Comparison of ENCODE assay signal across 8 cellular contexts in genomic region chr2:86225581-86225980, GRCh38. TPM values are rescaled to one million over a fixed set of nuclear protein-coding genes. Genes with fewer than 3 reads are reported as not detected.
DNase-seq lines count a peak whose midpoint lies in the region; ATAC-seq lines count a peak whose summit lies in the region.

No MANE protein-coding gene starts in this region.

- POLR2A ChIA-PET in activated CD4-positive, alpha-beta memory T cell treated with anti-CD3 and anti-CD28 coated beads for 36 hours (lab: Charles Lee), result no interaction called here

- H3K27ac Mint-ChIP-seq in activated CD4-positive, alpha-beta memory T cell treated with anti-CD3 and anti-CD28 coated beads for 36 hours, result peak overlapping the region; percentile 42

- no peak overlapping the region for H3K4me3 Mint-ChIP-seq in activated CD4-positive, alpha-beta memory T cell treated with anti-CD3 and anti-CD28 coated beads for 36 hours

- H3K9me3 Mint-ChIP-seq in activated CD4-positive, alpha-beta memory T cell treated with anti-CD3 and anti-CD28 coated beads for 36 hours, result no peaks in the 10 kb centered on the region

- ATAC-seq in GM18867 (IDR thresholded peaks at IDR 0.05; ENCODE audit: unreplicated experiment) (peak; percentile 74), HG03280 (IDR thresholded peaks at IDR 0.05; ENCODE audit: unreplicated experiment) (peak; percentile 63)

- intact Hi-C loops in activated CD4-positive, alpha-beta memory T cell treated with anti-CD3 and anti-CD28 coated beads for 36 hours (cut with micrococcal nuclease), result no loop called here

- CTCF ChIA-PET in activated CD4-positive, alpha-beta memory T cell treated with anti-CD3 and anti-CD28 coated beads for 36 hours (lab: Charles Lee), result interaction anchor here (0.6 to 1.0 kb wide), 3 partner anchors 100 to 145 kb away, joined by 3 to 4 read pairs (median 3); no protein-coding TSS in a partner anchor

- H3K27me3 Mint-ChIP-seq in activated CD4-positive, alpha-beta memory T cell treated with anti-CD3 and anti-CD28 coated beads for 36 hours, result no peaks in the 10 kb centered on the region

- peak; percentile 71 for DNase-seq in activated CD4-positive, alpha-beta memory T cell treated with anti-CD3 and anti-CD28 coated beads for 36 hours
- peak; percentile 74 for DNase-seq in germinal center (ENCODE audit: low spot score)
- DNase-seq in stimulated activated CD4-positive, alpha-beta T cell treated with anti-CD3 and anti-CD28 coated beads, Interleukin-1b, Interleukin-23, amount 100 ng/mL, for 48 hours, result peak; percentile 65
- no peak for DNase-seq in retina
- no peak for DNase-seq in NCI-H345 (lab: John Stamatoyannopoulos, UW)
- no peak for DNase-seq in NCI-H345 treated with DMSO at 0.1 percent for 48 hours (lab: John Stamatoyannopoulos, UW; ENCODE audit: unreplicated experiment)

- peaks cover 6% of the 10 kb centered on the region for H3K4me1 Mint-ChIP-seq in activated CD4-positive, alpha-beta memory T cell treated with anti-CD3 and anti-CD28 coated beads for 36 hours (ENCODE audit: low read depth)

- no peaks in the 10 kb centered on the region for H3K36me3 Mint-ChIP-seq in activated CD4-positive, alpha-beta memory T cell treated with anti-CD3 and anti-CD28 coated beads for 36 hours

RNA-seq across cellular contexts. Expression of gene MRPL35, which starts 26.3 kb away (rescaled TPM):
- total RNA-seq in activated CD4-positive, alpha-beta memory T cell treated with anti-CD3 and anti-CD28 coated beads for 36 hours, result 10 to 100 TPM; 68.6 to 72.4 TPM

RNA-seq across cellular contexts. Expression of gene IMMT, which starts 30.3 kb away (rescaled TPM):
- total RNA-seq in activated CD4-positive, alpha-beta memory T cell treated with anti-CD3 and anti-CD28 coated beads for 36 hours, result 100 to 1,000 TPM; 170 to 172 TPM

Comparison
In these comparisons a context has a peak if more than half of its experiments do, and no peak if none do; other contexts are left out.
1. DNase-seq: peak in activated CD4-positive, alpha-beta memory T cell treated with anti-CD3 and anti-CD28 coated beads for 36 hours (single experiment), germinal center (single experiment) and stimulated activated CD4-positive, alpha-beta T cell treated with anti-CD3 and anti-CD28 coated beads, Interleukin-1b, Interleukin-23, amount 100 ng/mL, for 48 hours (single experiment); none in retina (single experiment), NCI-H345 (single experiment) and NCI-H345 treated with DMSO at 0.1 percent for 48 hours (single experiment).